Comparison of ENCODE assay signal across 18 cellular contexts in genomic region chr16:2820836-2821482, GRCh38. TPM values are rescaled to one million over a fixed set of nuclear protein-coding genes. Genes with fewer than 3 reads are reported as not detected.
DNase-seq lines count a peak whose midpoint lies in the region; ATAC-seq and TF ChIP-seq lines count a peak whose summit lies in the region.
"Had no signal": no experiment of that assay in that cellular context is flagged by ENCODE, and none has a peak within 500 bp of the region (broad histone marks: within the 10 kb centered on the region; RNA-seq: fewer than 3 reads in every experiment).

No MANE protein-coding gene starts in this region.

- H3K36me3 ChIP-seq in WERI-Rb-1 (no peaks in the 10 kb centered on the region), osteoblast (ENCODE audit: insufficient read depth, low read length) (no peaks in the 10 kb centered on the region), upper lobe of right lung (no peaks in the 10 kb centered on the region)

- no peak for ATAC-seq in upper lobe of right lung
- ATAC-seq in HG03342 (IDR thresholded peaks at IDR 0.05; ENCODE audit: unreplicated experiment), result no peak
- ATAC-seq: HepG2 had no signal

- no peak for TF ChIP-seq CTCF in WERI-Rb-1 (IDR thresholded peaks at IDR 0.05; ENCODE audit: low read depth, low read length)
- no peak for TF ChIP-seq CTCF in osteoblast (IDR thresholded peaks at IDR 0.05; ENCODE audit: extremely low read depth, low read depth, low read length)
- no peak for TF ChIP-seq CTCF in upper lobe of right lung (IDR thresholded peaks at IDR 0.05)

- no peaks in the 10 kb centered on the region for H3K4me1 ChIP-seq in osteoblast (ENCODE audit: insufficient read depth, low read length)
- no peaks in the 10 kb centered on the region for H3K4me1 ChIP-seq in upper lobe of right lung

- H3K4me2 ChIP-seq in osteoblast (ENCODE audit: insufficient read depth, low read length), result no peak overlapping the region
- H3K4me2 ChIP-seq: KMS-11 had no signal

- H3K9me3 ChIP-seq in WERI-Rb-1 (ENCODE audit: severe bottlenecking) (no peaks in the 10 kb centered on the region), osteoblast (ENCODE audit: low read depth, low read length) (no peaks in the 10 kb centered on the region), upper lobe of right lung (no peaks in the 10 kb centered on the region)

- no peaks in the 10 kb centered on the region for H4K20me1 ChIP-seq in osteoblast (ENCODE audit: insufficient read depth, low read length)

- no peak overlapping the region for H2AFZ ChIP-seq in osteoblast (ENCODE audit: low read length)

- H3K27ac ChIP-seq in WERI-Rb-1, result no peak overlapping the region
- no peak overlapping the region for H3K27ac ChIP-seq in osteoblast (ENCODE audit: low read depth, low read length)
- no peak overlapping the region for H3K27ac ChIP-seq in upper lobe of right lung
- H3K27ac ChIP-seq: C4-2B, KMS-11 had no signal

- no peaks in the 10 kb centered on the region for H3K79me2 ChIP-seq in osteoblast (ENCODE audit: insufficient read depth, low read length)

- peak; percentile 0 for DNase-seq in NCI-H226
- peak; percentile 3 for DNase-seq in WERI-Rb-1
- peak; percentile 73 for DNase-seq in osteoblast (ENCODE audit: insufficient read length, low spot score, missing footprints)
- peak; percentile 57 for DNase-seq in upper lobe of right lung
- DNase-seq in activated CD8-positive, alpha-beta memory T cell treated with anti-CD3 and anti-CD28 coated beads, Interleukin-2, amount 50 U/mL, for 4 hours, result no peak
- DNase-seq in NCI-H526 treated with DMSO at 0.1 percent for 48 hours (lab: John Stamatoyannopoulos, UW), result no peak
- DNase-seq: AML-193, DMS79 treated with DMSO at 0.1 percent for 48 hours, GOT3, MV-4-11, NCI-H187 treated with DMSO at 0.1 percent for 48 hours, NCI-H2227 treated with DMSO at 0.1 percent for 48 hours, NCI-H524 treated with DMSO at 0.1 percent for 48 hours had no signal

- H3K27me3 ChIP-seq in WERI-Rb-1 (ENCODE audit: insufficient read depth, low read depth, severe bottlenecking) (no peaks in the 10 kb centered on the region), osteoblast (ENCODE audit: insufficient read depth, low read length) (peaks cover 19% of the 10 kb centered on the region), upper lobe of right lung (no peaks in the 10 kb centered on the region)

- H3K4me3 ChIP-seq in WERI-Rb-1 (ENCODE audit: low read depth, low read length) (no peak overlapping the region), osteoblast (ENCODE audit: insufficient read depth, low read length) (no peak overlapping the region), upper lobe of right lung (no peak overlapping the region)

- intact Hi-C loops in upper lobe of right lung (cut with DNase I), result no loop called here

RNA-seq across cellular contexts. Expression of gene PRSS21, which starts 3.9 kb away (rescaled TPM):
- not detected in 2 replicates for total RNA-seq in osteoblast
- 17.1 TPM for total RNA-seq in upper lobe of right lung
- total RNA-seq: HepG2, SK-MEL-5 had no signal

RNA-seq across cellular contexts. Expression of gene ZG16B, which starts 9.1 kb away (rescaled TPM):
- 0.88 and 1.4 TPM in 2 replicates for total RNA-seq in osteoblast
- not detected for total RNA-seq in upper lobe of right lung
- total RNA-seq: SK-MEL-5 had no signal

RNA-seq across cellular contexts. Expression of gene PRSS41, which starts 22.7 kb away (rescaled TPM):
- total RNA-seq in osteoblast (not detected in 2 replicates), upper lobe of right lung (not detected)
- total RNA-seq: HepG2, SK-MEL-5 had no signal

RNA-seq across cellular contexts. Expression of gene PRSS33, which starts 33.6 kb away (rescaled TPM):
- total RNA-seq in osteoblast (not detected in 2 replicates), upper lobe of right lung (not detected)
- total RNA-seq: HepG2 had no signal

RNA-seq across cellular contexts. Expression of gene PRSS22, which starts 37.0 kb away (rescaled TPM):
- total RNA-seq in osteoblast (not detected in 2 replicates), upper lobe of right lung (15.2 TPM)
- total RNA-seq: SK-MEL-5 had no signal

Comparison
In these comparisons a context has a peak if more than half of its experiments do, and no peak if none do; other contexts are left out.
1. DNase-seq: peak in NCI-H226 (single experiment), WERI-Rb-1 (single experiment), osteoblast (single experiment) and upper lobe of right lung (single experiment); none in activated CD8-positive, alpha-beta memory T cell treated with anti-CD3 and anti-CD28 coated beads, Interleukin-2, amount 50 U/mL, for 4 hours (single experiment) and NCI-H526 treated with DMSO at 0.1 percent for 48 hours (single experiment).
2. RNA of gene PRSS21, which starts 3.9 kb away (total RNA-seq): 17.1 TPM in upper lobe of right lung (single experiment); not detected in osteoblast; every median in the first group is over 10 times any median in the second.